1 cellular context compared by ENCODE assay signal in genomic region chr9:128946544-128946943, GRCh38.
TF ChIP-seq lines count a peak whose summit lies in the region.

No MANE protein-coding gene starts in this region.

TF ChIP-seq in K562, 482 proteins besides CTCF, POLR2A, EP300 and RAD21:
- TF ChIP-seq ZNF740 (CRISPR knock-in tag; IDR thresholded peaks at IDR 0.05) = no peak
- no peak for TF ChIP-seq ZNF740 (tag; IDR thresholded peaks at IDR 0.05)
- TF ChIP-seq ZNF197 (CRISPR knock-in tag; IDR thresholded peaks at IDR 0.05; ENCODE audit: low read depth) = no peak
- TF ChIP-seq E2F8 (IDR thresholded peaks at IDR 0.05; ENCODE audit: low read depth, partially characterized antibody) = no peak
- TF ChIP-seq ETS2 (tag; IDR thresholded peaks at IDR 0.05; ENCODE audit: borderline replicate concordance, poor library complexity, severe bottlenecking) = no peak
- TF ChIP-seq CBX1 (IDR thresholded peaks at IDR 0.05; ENCODE audit: low read depth) = no peak
- TF ChIP-seq MEIS2 (IDR thresholded peaks at IDR 0.05; ENCODE audit: partially characterized antibody) = no peak
- TF ChIP-seq HCFC1 (IDR thresholded peaks at IDR 0.05; ENCODE audit: low read depth, low read length) = no peak
- TF ChIP-seq ZNF224 (CRISPR knock-in tag; IDR thresholded peaks at IDR 0.05) = no peak
- no peak for TF ChIP-seq HDGF (IDR thresholded peaks at IDR 0.05)
- TF ChIP-seq PHF20 (IDR thresholded peaks at IDR 0.05; ENCODE audit: partially characterized antibody) = no peak
- TF ChIP-seq DEAF1 (CRISPR knock-in tag; IDR thresholded peaks at IDR 0.05) = no peak
